In genomic region chr15:25866874-25867273, GRCh38 we compare ENCODE assay signal across 29 cellular contexts. TPM values are rescaled to one million over a fixed set of nuclear protein-coding genes. Genes with fewer than 3 reads are reported as not detected.
"Had no signal": no experiment of that assay in that cellular context is flagged by ENCODE, and none has a peak within 500 bp of the region (broad histone marks: within the 10 kb centered on the region; RNA-seq: fewer than 3 reads in every experiment).

No MANE protein-coding gene starts in this region.

- H3K36me3 ChIP-seq: brain microvascular endothelial cell, esophagus muscularis mucosa, gastrocnemius medialis had no signal

- H3K4me3 Mint-ChIP-seq: activated CD4-positive, alpha-beta memory T cell treated with anti-CD3 and anti-CD28 coated beads, Interleukin-2, amount 10 ng/mL, durations not matched to agents 7 days and 5 days; activated CD4-positive, alpha-beta T cell treated with anti-CD3 and anti-CD28 coated beads for 36 hours; activated CD4-positive, alpha-beta T cell treated with anti-CD3 and anti-CD28 coated beads, Interleukin-2, amount 10 ng/mL, durations not matched to agents 24 days and 14 days; activated naive CD4-positive, alpha-beta T cell treated with anti-CD3 and anti-CD28 coated beads, Interleukin-2, amount 10 ng/mL, durations not matched to agents 7 days and 5 days; activated naive CD8-positive, alpha-beta T cell treated with anti-CD3 and anti-CD28 coated beads, Interleukin-2, amount 10 ng/mL, durations not matched to agents 7 days and 5 days; activated T-cell treated with anti-CD3 and anti-CD28 coated beads, Interleukin-2, amount 50 U/mL, for 24 hours; activated T-cell treated with anti-CD3 and anti-CD28 coated beads, Interleukin-2, amount 50 U/mL, for 72 hours; effector memory CD8-positive, alpha-beta T cell had no signal

- H3K27me3 ChIP-seq: brain microvascular endothelial cell, esophagus muscularis mucosa had no signal

- H3K9me3 Mint-ChIP-seq: activated CD4-positive, alpha-beta memory T cell treated with anti-CD3 and anti-CD28 coated beads, Interleukin-2, amount 10 ng/mL, durations not matched to agents 7 days and 5 days; activated CD4-positive, alpha-beta T cell treated with anti-CD3 and anti-CD28 coated beads, Interleukin-2, amount 10 ng/mL, durations not matched to agents 24 days and 14 days; activated naive CD4-positive, alpha-beta T cell treated with anti-CD3 and anti-CD28 coated beads, Interleukin-2, amount 10 ng/mL, durations not matched to agents 7 days and 5 days; activated naive CD4-positive, alpha-beta T cell treated with anti-CD3 and anti-CD28 coated beads, Interleukin-2, amount 50 U/mL, for 72 hours; activated naive CD8-positive, alpha-beta T cell treated with anti-CD3 and anti-CD28 coated beads, Interleukin-2, amount 10 ng/mL, durations not matched to agents 7 days and 5 days; activated T-cell treated with anti-CD3 and anti-CD28 coated beads, Interleukin-2, amount 50 U/mL, for 24 hours; activated T-cell treated with anti-CD3 and anti-CD28 coated beads, Interleukin-2, amount 50 U/mL, for 72 hours; effector memory CD8-positive, alpha-beta T cell had no signal

- H3K9me3 ChIP-seq: esophagus muscularis mucosa, gastrocnemius medialis had no signal

- DNase-seq: activated CD4-positive, alpha-beta memory T cell treated with anti-CD3 and anti-CD28 coated beads, Interleukin-2, amount 10 ng/mL, durations not matched to agents 7 days and 5 days; activated CD4-positive, alpha-beta T cell treated with anti-CD3 and anti-CD28 coated beads for 36 hours; activated CD4-positive, alpha-beta T cell treated with anti-CD3 and anti-CD28 coated beads, Interleukin-2, amount 10 ng/mL, durations not matched to agents 24 days and 14 days; activated CD4-positive, CD25-positive, alpha-beta regulatory T cell; activated CD4-positive, CD25-positive, alpha-beta regulatory T cell treated with anti-CD3 and anti-CD28 coated beads, Interleukin-2, amount 50 U/mL, for 72 hours; activated CD8-positive, alpha-beta memory T cell treated with anti-CD3 and anti-CD28 coated beads, Interleukin-2, amount 50 U/mL, for 48 hours; activated gamma-delta T cell; activated naive CD4-positive, alpha-beta T cell; activated naive CD4-positive, alpha-beta T cell treated with anti-CD3 and anti-CD28 coated beads, Interleukin-2, amount 10 ng/mL, durations not matched to agents 7 days and 5 days; activated naive CD8-positive, alpha-beta T cell treated with anti-CD3 and anti-CD28 coated beads, Interleukin-2, amount 10 ng/mL, durations not matched to agents 7 days and 5 days; activated T-cell treated with anti-CD3 and anti-CD28 coated beads for 4 hours; activated T-cell treated with anti-CD3 and anti-CD28 coated beads, Interleukin-2, amount 50 U/mL, for 24 hours; activated T-cell treated with anti-CD3 and anti-CD28 coated beads, Interleukin-2, amount 50 U/mL, for 72 hours; brain microvascular endothelial cell; caudate nucleus; cortex of kidney; dermis blood vessel endothelial cell; effector CD4-positive, alpha-beta T cell; effector memory CD8-positive, alpha-beta T cell; erythroblast; foreskin keratinocyte; gastrocnemius medialis; glutamatergic neuron; T-helper 1 cell; T-helper 2 cell had no signal

- H3K4me1 ChIP-seq: foreskin keratinocyte had no signal

- ATAC-seq: activated CD4-positive, alpha-beta T cell treated with anti-CD3 and anti-CD28 coated beads for 36 hours; activated naive CD4-positive, alpha-beta T cell treated with anti-CD3 and anti-CD28 coated beads, Interleukin-2, amount 50 U/mL, for 72 hours; activated T-cell treated with anti-CD3 and anti-CD28 coated beads, Interleukin-2, amount 50 U/mL, for 72 hours; effector memory CD8-positive, alpha-beta T cell; foreskin keratinocyte; gastrocnemius medialis had no signal

- H3K4me3 ChIP-seq: esophagus muscularis mucosa, gastrocnemius medialis had no signal

- FAIRE-seq: astrocyte, colon had no signal

- H3K27ac ChIP-seq: brain microvascular endothelial cell, esophagus muscularis mucosa, foreskin keratinocyte, gastrocnemius medialis had no signal

- H3K27me3 Mint-ChIP-seq: activated CD4-positive, alpha-beta T cell treated with anti-CD3 and anti-CD28 coated beads for 36 hours; activated T-cell treated with anti-CD3 and anti-CD28 coated beads, Interleukin-2, amount 50 U/mL, for 24 hours; effector memory CD8-positive, alpha-beta T cell had no signal

- H3K36me3 Mint-ChIP-seq: activated naive CD8-positive, alpha-beta T cell treated with anti-CD3 and anti-CD28 coated beads, Interleukin-2, amount 10 ng/mL, durations not matched to agents 7 days and 5 days had no signal

- H3K27ac Mint-ChIP-seq: activated CD4-positive, alpha-beta memory T cell treated with anti-CD3 and anti-CD28 coated beads, Interleukin-2, amount 10 ng/mL, durations not matched to agents 7 days and 5 days; activated CD4-positive, alpha-beta T cell treated with anti-CD3 and anti-CD28 coated beads for 36 hours; activated CD4-positive, alpha-beta T cell treated with anti-CD3 and anti-CD28 coated beads, Interleukin-2, amount 10 ng/mL, durations not matched to agents 24 days and 14 days; activated naive CD4-positive, alpha-beta T cell treated with anti-CD3 and anti-CD28 coated beads, Interleukin-2, amount 10 ng/mL, durations not matched to agents 7 days and 5 days; activated naive CD4-positive, alpha-beta T cell treated with anti-CD3 and anti-CD28 coated beads, Interleukin-2, amount 50 U/mL, for 72 hours; activated naive CD8-positive, alpha-beta T cell treated with anti-CD3 and anti-CD28 coated beads, Interleukin-2, amount 10 ng/mL, durations not matched to agents 7 days and 5 days; activated T-cell treated with anti-CD3 and anti-CD28 coated beads, Interleukin-2, amount 50 U/mL, for 24 hours; activated T-cell treated with anti-CD3 and anti-CD28 coated beads, Interleukin-2, amount 50 U/mL, for 72 hours; effector memory CD8-positive, alpha-beta T cell had no signal

RNA-seq across cellular contexts. Expression of gene ATP10A, which starts 3.7 kb away (rescaled TPM):
- total RNA-seq: foreskin keratinocyte had no signal
- polyA plus RNA-seq: foreskin keratinocyte had no signal
